1 cellular context compared by ENCODE assay signal in genomic region chr3:197033764-197034163, GRCh38. TPM values are rescaled to one million over a fixed set of nuclear protein-coding genes. Genes with fewer than 3 reads are reported as not detected.
"Had no signal": no experiment of that assay in that cellular context is flagged by ENCODE, and none has a peak within 500 bp of the region (broad histone marks: within the 10 kb centered on the region; RNA-seq: fewer than 3 reads in every experiment).

No MANE protein-coding gene starts in this region.

RNA-seq across cellular contexts. Expression of gene MELTF, which starts 4.1 kb away (rescaled TPM):
- polyA plus RNA-seq: IgD-negative memory B cell had no signal
